ENCODE assay signal across 18 cellular contexts in the genomic region with DNA sequence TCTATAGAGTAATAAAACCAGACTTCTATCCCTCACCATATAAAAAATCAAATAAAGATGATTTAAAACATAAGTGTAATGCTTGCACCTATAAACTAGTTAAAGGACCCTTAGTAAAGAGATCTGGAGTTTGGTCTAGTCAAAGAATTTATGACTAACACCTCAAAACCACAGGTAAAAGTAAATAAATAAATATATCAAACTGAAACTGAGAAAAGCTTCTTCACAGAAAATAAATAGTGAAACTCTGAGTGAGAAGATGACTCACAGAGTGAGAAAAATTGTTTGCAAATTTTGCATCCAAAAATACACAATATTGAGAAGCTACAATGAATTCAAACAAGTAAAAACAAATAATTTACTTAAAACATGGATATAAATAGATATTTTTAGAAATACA.
A peak's percentile ranks its signal among the peaks of the same experiment; 100 is the strongest.
DNase-seq lines count a peak whose midpoint lies in the region; ATAC-seq and TF ChIP-seq lines count a peak whose summit lies in the region.
"Had no signal": no experiment of that assay in that cellular context is flagged by ENCODE, and none has a peak within 500 bp of the region (broad histone marks: within the 10 kb centered on the region; RNA-seq: fewer than 3 reads in every experiment).

No MANE protein-coding gene starts in this region.

- ATAC-seq in GM21367 (IDR thresholded peaks at IDR 0.05; ENCODE audit: unreplicated experiment) (peak; percentile 68), HG02938 (IDR thresholded peaks at IDR 0.05; ENCODE audit: unreplicated experiment) (peak; percentile 79), HG03565 (IDR thresholded peaks at IDR 0.05; ENCODE audit: unreplicated experiment) (peak; percentile 94)
- ATAC-seq: HCT116; K562; left lung; natural killer cell treated with Interleukin-12 subunit alpha and Interleukin-12 subunit beta and Interleukin-15 and Interleukin-18, amount 100 ng/mL, for 72 hours had no signal

- H3K36me3 Mint-ChIP-seq in activated CD4-positive, alpha-beta T cell treated with anti-CD3 and anti-CD28 coated beads, Interleukin-2, amount 10 ng/mL, durations not matched to agents 7 days and 5 days (ENCODE audit: low read depth) = no peaks in the 10 kb centered on the region
- H3K36me3 Mint-ChIP-seq: activated naive CD8-positive, alpha-beta T cell; mesothelial cell of epicardium; natural killer cell treated with Interleukin-12 subunit alpha and Interleukin-12 subunit beta and Interleukin-15 and Interleukin-18, amount 100 ng/mL, for 72 hours had no signal

- H3K27me3 Mint-ChIP-seq in activated CD4-positive, alpha-beta T cell treated with anti-CD3 and anti-CD28 coated beads, Interleukin-2, amount 10 ng/mL, durations not matched to agents 7 days and 5 days = no peaks in the 10 kb centered on the region
- H3K27me3 Mint-ChIP-seq: activated naive CD8-positive, alpha-beta T cell; natural killer cell treated with Interleukin-12 subunit alpha and Interleukin-12 subunit beta and Interleukin-15 and Interleukin-18, amount 100 ng/mL, for 72 hours had no signal

- DNase-seq in GM10248 (ENCODE audit: extremely low spot score) (peak; percentile 0), NCI-H1092 (lab: John Stamatoyannopoulos, UW) (no peak), KG1 (lab: John Stamatoyannopoulos, UW) (no peak)
- no peak for DNase-seq in activated CD4-positive, alpha-beta T cell treated with anti-CD3 and anti-CD28 coated beads, Interleukin-2, amount 10 ng/mL, durations not matched to agents 7 days and 5 days
- DNase-seq in activated CD4-positive, alpha-beta T cell treated with anti-CD3 and anti-CD28 coated beads for 4 hours = no peak
- DNase-seq: activated CD4-positive, CD25-positive, alpha-beta regulatory T cell treated with anti-CD3 and anti-CD28 coated beads, Interleukin-2, amount 50 U/mL, for 72 hours; left lung; NCI-H2029 treated with DMSO at 0.1 percent for 48 hours; NCI-H510A; stimulated activated CD4-positive, alpha-beta T cell treated with anti-CD3 and anti-CD28 coated beads, Interleukin-2, amount 100 ng/mL, for 24 hours had no signal

- no peaks in the 10 kb centered on the region for H3K9me3 Mint-ChIP-seq in activated CD4-positive, alpha-beta T cell treated with anti-CD3 and anti-CD28 coated beads, Interleukin-2, amount 10 ng/mL, durations not matched to agents 7 days and 5 days
- H3K9me3 Mint-ChIP-seq: mesothelial cell of epicardium; natural killer cell treated with Interleukin-12 subunit alpha and Interleukin-12 subunit beta and Interleukin-15 and Interleukin-18, amount 100 ng/mL, for 72 hours had no signal

- H3K27ac Mint-ChIP-seq in activated CD4-positive, alpha-beta T cell treated with anti-CD3 and anti-CD28 coated beads, Interleukin-2, amount 10 ng/mL, durations not matched to agents 7 days and 5 days = no peak overlapping the region
- H3K27ac Mint-ChIP-seq: activated naive CD8-positive, alpha-beta T cell; mesothelial cell of epicardium; natural killer cell treated with Interleukin-12 subunit alpha and Interleukin-12 subunit beta and Interleukin-15 and Interleukin-18, amount 100 ng/mL, for 72 hours had no signal

- H3K4me3 Mint-ChIP-seq in activated CD4-positive, alpha-beta T cell treated with anti-CD3 and anti-CD28 coated beads, Interleukin-2, amount 10 ng/mL, durations not matched to agents 7 days and 5 days = no peak overlapping the region
- H3K4me3 Mint-ChIP-seq: activated naive CD8-positive, alpha-beta T cell; mesothelial cell of epicardium; natural killer cell treated with Interleukin-12 subunit alpha and Interleukin-12 subunit beta and Interleukin-15 and Interleukin-18, amount 100 ng/mL, for 72 hours had no signal

- CTCF ChIA-PET in GM10248 (lab: Yijun Ruan, JAX) = no interaction called here
- CTCF ChIA-PET in activated CD4-positive, alpha-beta T cell treated with anti-CD3 and anti-CD28 coated beads, Interleukin-2, amount 10 ng/mL, durations not matched to agents 7 days and 5 days (lab: Charles Lee) = no interaction called here

- H3K4me1 Mint-ChIP-seq in activated CD4-positive, alpha-beta T cell treated with anti-CD3 and anti-CD28 coated beads, Interleukin-2, amount 10 ng/mL, durations not matched to agents 7 days and 5 days = peaks cover 2% of the 10 kb centered on the region
- H3K4me1 Mint-ChIP-seq: mesothelial cell of epicardium had no signal

- no peak for TF ChIP-seq CTCF in GM10248 (IDR thresholded peaks at IDR 0.05; ENCODE audit: control extremely low read depth, extremely low read depth, low read depth, missing control alignments)

- POLR2A ChIA-PET in GM10248 (lab: Yijun Ruan, JAX) = no interaction called here
- POLR2A ChIA-PET in activated CD4-positive, alpha-beta T cell treated with anti-CD3 and anti-CD28 coated beads, Interleukin-2, amount 10 ng/mL, durations not matched to agents 7 days and 5 days (lab: Charles Lee) = no interaction called here
